ENCODE assay signal across 12 cellular contexts in genomic region chr21:36526104-36526503, GRCh38. TPM values are rescaled to one million over a fixed set of nuclear protein-coding genes. Genes with fewer than 3 reads are reported as not detected.
"Had no signal": no experiment of that assay in that cellular context is flagged by ENCODE, and none has a peak within 500 bp of the region (broad histone marks: within the 10 kb centered on the region; RNA-seq: fewer than 3 reads in every experiment).

No MANE protein-coding gene starts in this region.

- H3K9ac ChIP-seq: GM23248 had no signal

- DNase-seq: GM23248, GOT3, H7, H9, HCEC 1CT, HFFc6 had no signal

- H3K36me3 ChIP-seq: HAP-1 had no signal

- H3K4me3 ChIP-seq: GM23248, GM23338, HAP-1 had no signal

- FAIRE-seq: H1, H54 had no signal

- H3K9me3 ChIP-seq: HAP-1 had no signal

- H3K4me2 ChIP-seq: GM23338 had no signal

- ATAC-seq: GM23338, HCT116 had no signal

- H3K4me1 ChIP-seq: HAP-1 had no signal

- H3K27ac ChIP-seq: GM23248 had no signal

- H2AFZ ChIP-seq: GM23248, GM23338 had no signal

RNA-seq across cellular contexts. Expression of gene CLDN14, which starts 46.2 kb away (rescaled TPM):
- total RNA-seq: GM23248, GM23338, H1, H4, H7, H9 had no signal
- polyA plus RNA-seq: GM23248, GM23338 had no signal
